22 cellular contexts compared by ENCODE assay signal in the genomic region with DNA sequence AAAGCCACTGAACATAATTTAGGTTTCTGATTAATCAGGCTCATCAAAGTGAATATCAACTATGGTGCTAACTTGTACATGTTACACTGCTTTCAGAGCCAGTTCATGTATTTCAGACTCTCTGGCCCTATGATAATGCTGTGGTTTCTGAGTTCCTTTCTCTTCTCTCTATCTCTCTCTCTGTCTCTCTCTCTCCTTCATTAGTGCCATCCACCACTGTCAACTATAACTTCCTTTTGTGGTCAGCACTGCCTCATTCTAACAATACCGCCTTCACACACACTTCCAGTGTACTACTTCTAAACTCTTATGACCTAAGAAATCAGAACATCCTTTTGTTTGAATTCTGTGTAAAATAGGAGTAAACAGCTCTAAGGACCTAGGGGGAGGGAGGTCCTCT.
DNase-seq lines count a peak whose midpoint lies in the region; ATAC-seq and TF ChIP-seq lines count a peak whose summit lies in the region.
"Had no signal": no experiment of that assay in that cellular context is flagged by ENCODE, and none has a peak within 500 bp of the region (broad histone marks: within the 10 kb centered on the region; RNA-seq: fewer than 3 reads in every experiment).

No MANE protein-coding gene starts in this region.

- no peaks in the 10 kb centered on the region for H3K36me3 Mint-ChIP-seq in HFFc6 (ENCODE audit: low read depth)
- H3K36me3 Mint-ChIP-seq: stimulated activated effector memory CD8-positive, alpha-beta T cell treated with anti-CD3 and anti-CD28 coated beads, Interleukin-12 subunit alpha, Interleukin-12 subunit beta, amount 100 ng/mL, for 72 hours had no signal

- no peaks in the 10 kb centered on the region for H3K9me3 Mint-ChIP-seq in HFFc6
- H3K9me3 Mint-ChIP-seq: dendritic cell treated with granulocyte-macrophage colony-stimulating factor and Interleukin-4, amounts not matched to agents 40 ng/mL and 50 ng/mL, for 4 days; stimulated activated effector memory CD8-positive, alpha-beta T cell treated with anti-CD3 and anti-CD28 coated beads, Interleukin-12 subunit alpha, Interleukin-12 subunit beta, amount 100 ng/mL, for 72 hours had no signal

- TF ChIP-seq CTCF in HFFc6 (IDR thresholded peaks at IDR 0.05) = no peak

- ATAC-seq in GM18858 (IDR thresholded peaks at IDR 0.05; ENCODE audit: unreplicated experiment) (peak; percentile 52), HG02884 (IDR thresholded peaks at IDR 0.05; ENCODE audit: unreplicated experiment) (peak; percentile 65), HG02852 (IDR thresholded peaks at IDR 0.05; ENCODE audit: unreplicated experiment) (no peak)
- ATAC-seq: K562; left ventricle myocardium superior; stimulated activated effector memory CD8-positive, alpha-beta T cell treated with anti-CD3 and anti-CD28 coated beads, Interleukin-12 subunit alpha, Interleukin-12 subunit beta, amount 100 ng/mL, for 72 hours had no signal

- DNase-seq in MV-4-11 (lab: John Stamatoyannopoulos, UW) = peak; percentile 62
- DNase-seq in astrocyte of the hippocampus (ENCODE audit: low read depth, low spot score) = peak; percentile 13
- DNase-seq in HFFc6 = no peak
- no peak for DNase-seq in stimulated activated CD4-positive, alpha-beta T cell treated with anti-CD3 and anti-CD28 coated beads, Interleukin-2, amount 100 ng/mL, for 48 hours
- no peak for DNase-seq in activated naive CD4-positive, alpha-beta T cell treated with anti-CD3 and anti-CD28 coated beads, Interleukin-2, amount 50 U/mL, for 16 hours
- DNase-seq: activated CD4-positive, alpha-beta T cell treated with anti-CD3 and anti-CD28 coated beads for 48 hours; activated CD8-positive, alpha-beta memory T cell treated with anti-CD3 and anti-CD28 coated beads, Interleukin-2, amount 50 U/mL, for 4 hours; activated effector memory CD4-positive, alpha-beta T cell treated with anti-CD3 and anti-CD28 coated beads, Interleukin-2, amount 50 U/mL, for 16 hours; adrenal gland; Calu3; EL; H7; left ventricle myocardium superior; NCI-H1105; NCI-H2081 had no signal

- H3K27me3 Mint-ChIP-seq in HFFc6 (ENCODE audit: insufficient read depth) = no peaks in the 10 kb centered on the region; the same call in 1 of the 2 replicates
- H3K27me3 Mint-ChIP-seq: dendritic cell treated with granulocyte-macrophage colony-stimulating factor and Interleukin-4, amounts not matched to agents 40 ng/mL and 50 ng/mL, for 4 days; progenitor cell of endocrine pancreas had no signal

- peaks cover 11% of the 10 kb centered on the region for H3K4me1 Mint-ChIP-seq in HFFc6 (ENCODE audit: low read depth)
- H3K4me1 Mint-ChIP-seq: stimulated activated effector memory CD8-positive, alpha-beta T cell treated with anti-CD3 and anti-CD28 coated beads, Interleukin-12 subunit alpha, Interleukin-12 subunit beta, amount 100 ng/mL, for 72 hours had no signal

- no peak overlapping the region for H3K4me3 Mint-ChIP-seq in HFFc6
- H3K4me3 Mint-ChIP-seq: dendritic cell treated with granulocyte-macrophage colony-stimulating factor and Interleukin-4, amounts not matched to agents 40 ng/mL and 50 ng/mL, for 4 days; stimulated activated effector memory CD8-positive, alpha-beta T cell treated with anti-CD3 and anti-CD28 coated beads, Interleukin-12 subunit alpha, Interleukin-12 subunit beta, amount 100 ng/mL, for 72 hours had no signal

- no peak overlapping the region for H3K27ac Mint-ChIP-seq in HFFc6
- H3K27ac Mint-ChIP-seq: dendritic cell treated with granulocyte-macrophage colony-stimulating factor and Interleukin-4, amounts not matched to agents 40 ng/mL and 50 ng/mL, for 4 days; progenitor cell of endocrine pancreas; stimulated activated effector memory CD8-positive, alpha-beta T cell treated with anti-CD3 and anti-CD28 coated beads, Interleukin-12 subunit alpha, Interleukin-12 subunit beta, amount 100 ng/mL, for 72 hours had no signal

Comparison
In these comparisons a context has a peak if more than half of its experiments do, and no peak if none do; other contexts are left out.
1. DNase-seq: peak in MV-4-11 (single experiment) and astrocyte of the hippocampus (single experiment); none in HFFc6 (single experiment), stimulated activated CD4-positive, alpha-beta T cell treated with anti-CD3 and anti-CD28 coated beads, Interleukin-2, amount 100 ng/mL, for 48 hours (0 of 2) and activated naive CD4-positive, alpha-beta T cell treated with anti-CD3 and anti-CD28 coated beads, Interleukin-2, amount 50 U/mL, for 16 hours (single experiment).